ENCODE assay signal across 21 cellular contexts in genomic region chr18:39913790-39914366, GRCh38.
DNase-seq lines count a peak whose midpoint lies in the region; ATAC-seq, FAIRE-seq and TF ChIP-seq lines count a peak whose summit lies in the region.
"Had no signal": no experiment of that assay in that cellular context is flagged by ENCODE, and none has a peak within 500 bp of the region (broad histone marks: within the 10 kb centered on the region; RNA-seq: fewer than 3 reads in every experiment).

No MANE protein-coding gene starts in this region.

- in situ Hi-C loops in ACHN (cut with HindIII; ENCODE audit: low pct_ligation_motif_present, low pct_unique_long_range_greater_than_20kb, low sequenced_read_pairs): no loop called here

- H2BK15ac ChIP-seq in H9 (ENCODE audit: low read depth, low read length): no peak overlapping the region

- H3T11ph ChIP-seq in H9 (ENCODE audit: low read length): no peak overlapping the region

- no peak overlapping the region for H2BK120ac ChIP-seq in H9 (ENCODE audit: low read depth, low read length, poor library complexity, severe bottlenecking)

- peak overlapping the region; percentile 33; the same call in 1 of the 2 replicates for H3K14ac ChIP-seq in H9 (ENCODE audit: insufficient read depth, low read length)

- H2AFZ ChIP-seq in H9 (ENCODE audit: low read length): no peak overlapping the region

- no peak for DNase-seq in H9
- DNase-seq in NCI-H226: peak; percentile 30
- peak in 23 of 42 donors; percentile 1 to 49 (median 16) for DNase-seq in head of caudate nucleus
- DNase-seq in omental fat pad (ENCODE audit: low spot score): no peak
- no peak for DNase-seq in activated CD4-positive, CD25-positive, alpha-beta regulatory T cell (lab: John Stamatoyannopoulos, UW)
- DNase-seq in NCI-H2196 treated with DMSO at 0.1 percent for 48 hours (lab: John Stamatoyannopoulos, UW; ENCODE audit: unreplicated experiment): no peak
- DNase-seq in ACHN: no peak
- DNase-seq in D721Med (ENCODE audit: insufficient read length, low spot score): no peak
- DNase-seq: BE2C; CD4-positive, alpha-beta memory T cell; COR-L47; DND-41; GDM1; GOT3; HFFc6 had no signal

- no peak overlapping the region for H2AK5ac ChIP-seq in H9 (ENCODE audit: insufficient read length, low read length)

- no peaks in the 10 kb centered on the region for H3K79me1 ChIP-seq in H9 (ENCODE audit: insufficient read depth, low read depth, low read length, poor library complexity, severe bottlenecking)

- H3K4me1 Mint-ChIP-seq in H9: peaks cover 3 to 7% of the 10 kb centered on the region in 2 experiments; a peak in 3 of 4 replicates
- H3K4me1 Mint-ChIP-seq: CD4-positive, alpha-beta memory T cell had no signal

- H3K79me2 ChIP-seq in H9 (ENCODE audit: insufficient read depth, low read length): no peaks in the 10 kb centered on the region

- no peak overlapping the region for H2BK12ac ChIP-seq in H9 (ENCODE audit: insufficient read length, low read depth, low read length)

- no peak overlapping the region for H3K9ac ChIP-seq in H9 (ENCODE audit: extremely low read depth, insufficient read length, low read length)

- no peak for FAIRE-seq in D721Med (lab: Jason Lieb, UNC)
- FAIRE-seq: A204.1, GM12892, HepG2, HTR-8/SVneo had no signal

- intact Hi-C loops in head of caudate nucleus (cut with DNase I): no loop called here

- H3K27ac ChIP-seq in H9 (ENCODE audit: insufficient read length, low read depth, low read length): no peak overlapping the region
- H3K27ac ChIP-seq: C4-2B had no signal

- no peak for TF ChIP-seq CTCF in H9 (conservative IDR thresholded peaks at IDR 0.05)
- no peak for TF ChIP-seq CTCF in omental fat pad (IDR thresholded peaks at IDR 0.05)
- TF ChIP-seq CTCF in D721Med (IDR thresholded peaks at IDR 0.05; ENCODE audit: insufficient read depth, missing control alignments): no peak

- peaks cover 0 to 16% (median 5%) of the 10 kb centered on the region in 3 experiments; a peak in 4 of 7 replicates for H3K36me3 Mint-ChIP-seq in H9 (ENCODE audit: insufficient read depth in 1 of 3, low read depth in 3 of 3)
- H3K36me3 Mint-ChIP-seq: CD4-positive, alpha-beta memory T cell had no signal

- no CpG with 5 or more reads among the region's 4 CpGs for WGBS in H9 (ENCODE audit: extremely low coverage, insufficient read length, low lambda C conversion rate)

- H3K4me2 ChIP-seq in H9 (ENCODE audit: insufficient read depth, insufficient read length, low read length): no peak overlapping the region

- H4K8ac ChIP-seq in H9 (replicated peaks; ENCODE audit: insufficient read length, low read depth, low read length): no peak overlapping the region

- H3K27ac Mint-ChIP-seq in H9: no peak overlapping the region
- H3K27ac Mint-ChIP-seq: CD4-positive, alpha-beta memory T cell; HFFc6 had no signal

- H3K9me3 Mint-ChIP-seq in H9: peaks cover 12 to 13% of the 10 kb centered on the region in 2 experiments; a peak in 4 of 5 replicates

- H4K5ac ChIP-seq in H9 (ENCODE audit: insufficient read length, low read depth, low read length): no peak overlapping the region

- H4K20me1 ChIP-seq in H9 (ENCODE audit: control insufficient read depth, insufficient read depth, insufficient read length): no peaks in the 10 kb centered on the region

- H3K23me2 ChIP-seq in H9 (ENCODE audit: insufficient read length, low read depth, low read length, poor library complexity, severe bottlenecking): no peaks in the 10 kb centered on the region

- no peaks in the 10 kb centered on the region for H3K9me3 ChIP-seq in H9 (ENCODE audit: control insufficient read depth, low read depth, low read length)
- H3K9me3 ChIP-seq: BE2C, HAP-1 had no signal

- H3K56ac ChIP-seq in H9 (ENCODE audit: insufficient read length, low read depth, low read length): no peak overlapping the region

- no peak overlapping the region for H3K18ac ChIP-seq in H9 (ENCODE audit: insufficient read length, low read depth, low read length)

- no peaks in the 10 kb centered on the region for H3K27me3 ChIP-seq in H9 (ENCODE audit: insufficient read depth, low read length)
- H3K27me3 ChIP-seq: BE2C had no signal

- ATAC-seq in omental fat pad (ENCODE audit: low FRiP score): peak; percentile 92
- ATAC-seq: HepG2 had no signal

- H4K91ac ChIP-seq in H9 (ENCODE audit: insufficient read length, low read depth, low read length): no peak overlapping the region

- no peaks in the 10 kb centered on the region for H3K27me3 Mint-ChIP-seq in H9 (ENCODE audit: low read depth)
- H3K27me3 Mint-ChIP-seq: CD4-positive, alpha-beta memory T cell had no signal

- no peak overlapping the region for H2BK20ac ChIP-seq in H9 (ENCODE audit: low read depth, low read length, poor library complexity, severe bottlenecking)

- H3K4ac ChIP-seq in H9 (ENCODE audit: low read depth, low read length): no peak overlapping the region

- no peak overlapping the region for H3K4me3 Mint-ChIP-seq in H9
- H3K4me3 Mint-ChIP-seq: CD4-positive, alpha-beta memory T cell; HFFc6 had no signal

- H3K4me1 ChIP-seq in H9 (ENCODE audit: insufficient read depth, low read length): no peaks in the 10 kb centered on the region
- H3K4me1 ChIP-seq: BE2C, HAP-1 had no signal

- H3K23ac ChIP-seq in H9 (ENCODE audit: insufficient read length, low read depth, low read length): no peak overlapping the region

- H2BK5ac ChIP-seq in H9 (ENCODE audit: insufficient read length, low read length): no peak overlapping the region

Comparison
In these comparisons a context has a peak if more than half of its experiments do, and no peak if none do; other contexts are left out.
1. DNase-seq: peak in NCI-H226 (single experiment) and head of caudate nucleus (23 of 42); none in H9 (single experiment), omental fat pad (single experiment), activated CD4-positive, CD25-positive, alpha-beta regulatory T cell (0 of 4), NCI-H2196 treated with DMSO at 0.1 percent for 48 hours (single experiment), ACHN (single experiment) and D721Med (single experiment).